Comparison of ENCODE assay signal across 1 cellular context in genomic region chr12:93885973-93886532, GRCh38.
A peak's percentile ranks its signal among the peaks of the same experiment; 100 is the strongest.
TF ChIP-seq lines count a peak whose summit lies in the region.
"Not testable (repeated sequence)": the region's sequence is repeated elsewhere in the genome, so short reads cannot be mapped to it uniquely, and the experiment has no call there.

No MANE protein-coding gene starts in this region.

TF ChIP-seq in K562, 482 proteins besides CTCF, POLR2A, EP300 and RAD21 (continued from another document):
- TF ChIP-seq, protein P1, sequence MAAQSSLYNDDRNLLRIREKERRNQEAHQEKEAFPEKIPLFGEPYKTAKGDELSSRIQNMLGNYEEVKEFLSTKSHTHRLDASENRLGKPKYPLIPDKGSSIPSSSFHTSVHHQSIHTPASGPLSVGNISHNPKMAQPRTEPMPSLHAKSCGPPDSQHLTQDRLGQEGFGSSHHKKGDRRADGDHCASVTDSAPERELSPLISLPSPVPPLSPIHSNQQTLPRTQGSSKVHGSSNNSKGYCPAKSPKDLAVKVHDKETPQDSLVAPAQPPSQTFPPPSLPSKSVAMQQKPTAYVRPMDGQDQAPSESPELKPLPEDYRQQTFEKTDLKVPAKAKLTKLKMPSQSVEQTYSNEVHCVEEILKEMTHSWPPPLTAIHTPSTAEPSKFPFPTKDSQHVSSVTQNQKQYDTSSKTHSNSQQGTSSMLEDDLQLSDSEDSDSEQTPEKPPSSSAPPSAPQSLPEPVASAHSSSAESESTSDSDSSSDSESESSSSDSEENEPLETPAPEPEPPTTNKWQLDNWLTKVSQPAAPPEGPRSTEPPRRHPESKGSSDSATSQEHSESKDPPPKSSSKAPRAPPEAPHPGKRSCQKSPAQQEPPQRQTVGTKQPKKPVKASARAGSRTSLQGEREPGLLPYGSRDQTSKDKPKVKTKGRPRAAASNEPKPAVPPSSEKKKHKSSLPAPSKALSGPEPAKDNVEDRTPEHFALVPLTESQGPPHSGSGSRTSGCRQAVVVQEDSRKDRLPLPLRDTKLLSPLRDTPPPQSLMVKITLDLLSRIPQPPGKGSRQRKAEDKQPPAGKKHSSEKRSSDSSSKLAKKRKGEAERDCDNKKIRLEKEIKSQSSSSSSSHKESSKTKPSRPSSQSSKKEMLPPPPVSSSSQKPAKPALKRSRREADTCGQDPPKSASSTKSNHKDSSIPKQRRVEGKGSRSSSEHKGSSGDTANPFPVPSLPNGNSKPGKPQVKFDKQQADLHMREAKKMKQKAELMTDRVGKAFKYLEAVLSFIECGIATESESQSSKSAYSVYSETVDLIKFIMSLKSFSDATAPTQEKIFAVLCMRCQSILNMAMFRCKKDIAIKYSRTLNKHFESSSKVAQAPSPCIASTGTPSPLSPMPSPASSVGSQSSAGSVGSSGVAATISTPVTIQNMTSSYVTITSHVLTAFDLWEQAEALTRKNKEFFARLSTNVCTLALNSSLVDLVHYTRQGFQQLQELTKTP (IDR thresholded peaks at IDR 0.05; ENCODE audit: low read depth in 1 of 2, partially characterized antibody in 2 of 2), result peak in 1 of 2 experiments; percentile 37
- peak; percentile 65; the same call in 1 of the 2 replicates for TF ChIP-seq ZNF644 (tag; IDR thresholded peaks at IDR 0.05; ENCODE audit: low read depth)
- peak; percentile 51; the same call in 1 of the 2 replicates for TF ChIP-seq ZNF384 (IDR thresholded peaks at IDR 0.05; ENCODE audit: low read depth, low read length)
- TF ChIP-seq, protein P2, sequence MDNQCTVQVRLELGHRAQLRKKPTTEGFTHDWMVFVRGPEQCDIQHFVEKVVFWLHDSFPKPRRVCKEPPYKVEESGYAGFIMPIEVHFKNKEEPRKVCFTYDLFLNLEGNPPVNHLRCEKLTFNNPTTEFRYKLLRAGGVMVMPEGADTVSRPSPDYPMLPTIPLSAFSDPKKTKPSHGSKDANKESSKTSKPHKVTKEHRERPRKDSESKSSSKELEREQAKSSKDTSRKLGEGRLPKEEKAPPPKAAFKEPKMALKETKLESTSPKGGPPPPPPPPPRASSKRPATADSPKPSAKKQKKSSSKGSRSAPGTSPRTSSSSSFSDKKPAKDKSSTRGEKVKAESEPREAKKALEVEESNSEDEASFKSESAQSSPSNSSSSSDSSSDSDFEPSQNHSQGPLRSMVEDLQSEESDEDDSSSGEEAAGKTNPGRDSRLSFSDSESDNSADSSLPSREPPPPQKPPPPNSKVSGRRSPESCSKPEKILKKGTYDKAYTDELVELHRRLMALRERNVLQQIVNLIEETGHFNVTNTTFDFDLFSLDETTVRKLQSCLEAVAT (IDR thresholded peaks at IDR 0.05), result 0 out of 4 replicates have a peak, but pooled peaks of 1 of the 2 experiments have one; percentile 41
- not testable (repeated sequence) for TF ChIP-seq NR2C1 (IDR thresholded peaks at IDR 0.05)
- TF ChIP-seq NR2C1 (tag; IDR thresholded peaks at IDR 0.05), result peak; percentile 23; the same call in 1 of the 2 replicates
- TF ChIP-seq SP1 (CRISPR knock-in tag; IDR thresholded peaks at IDR 0.05), result 0 out of 2 replicates have a peak, but pooled peaks have one; percentile 30
